ENCODE assay signal across 8 cellular contexts in genomic region chr20:5504061-5504739, GRCh38.
DNase-seq lines count a peak whose midpoint lies in the region; ATAC-seq and TF ChIP-seq lines count a peak whose summit lies in the region.

No MANE protein-coding gene starts in this region.

- TF ChIP-seq CTCF in IMR-90 (conservative IDR thresholded peaks at IDR 0.05; ENCODE audit: low read depth, low read length): no peak
- no peak for TF ChIP-seq CTCF in osteocyte (IDR thresholded peaks at IDR 0.05)

- peak overlapping the region; percentile 87 to 92; a peak in 2 of 4 replicates for H4K8ac ChIP-seq in IMR-90 (ENCODE audit: low read depth in 2 of 2, low read length in 2 of 2)

- no peak overlapping the region for H3K4me3 Mint-ChIP-seq in osteocyte (ENCODE audit: unreplicated experiment)

- H4K20me1 ChIP-seq in IMR-90 (ENCODE audit: insufficient read depth, low read length): no peaks in the 10 kb centered on the region

- H3K27ac ChIP-seq in IMR-90 (ENCODE audit: insufficient read depth, low read length) (peak overlapping the region; percentile 18; the same call in 1 of the 2 replicates), caudate nucleus (ENCODE audit: low read depth, low read length) (no peak overlapping the region)

- ATAC-seq in IMR-90 (ENCODE audit: low read depth) (peak; percentile 89), left lobe of liver (peak; percentile 55), HG02642 (IDR thresholded peaks at IDR 0.05; ENCODE audit: poor library complexity, unreplicated experiment) (no peak)

- H3K4me1 ChIP-seq in IMR-90 (ENCODE audit: control insufficient read depth, insufficient read depth, low read length): no peaks in the 10 kb centered on the region

- in situ Hi-C loops in IMR-90 (cut with MboI; ENCODE audit: low sequenced_read_pairs): no loop called here

- no peaks in the 10 kb centered on the region for H3K4me1 Mint-ChIP-seq in osteocyte (ENCODE audit: unreplicated experiment)

- H3K56ac ChIP-seq in IMR-90 (ENCODE audit: extremely low read depth, insufficient read depth, low read length): peak overlapping the region; percentile 48; the same call in 1 of the 2 replicates

- H2BK15ac ChIP-seq in IMR-90 (ENCODE audit: low read depth, low read length): no peak overlapping the region

- no peak overlapping the region; the same call in 1 of the 2 replicates for H3K23ac ChIP-seq in IMR-90 (ENCODE audit: low read depth, low read length)

- H3K9ac ChIP-seq in IMR-90 (ENCODE audit: low read depth, low read length): peak overlapping the region; percentile 61

- H3K27ac Mint-ChIP-seq in osteocyte (ENCODE audit: unreplicated experiment): no peak overlapping the region

- H3K9me3 ChIP-seq in IMR-90 (ENCODE audit: control insufficient read depth, insufficient read depth, low read length): no peaks in the 10 kb centered on the region
- H3K9me3 ChIP-seq in MG63: no peaks in the 10 kb centered on the region

- dilution Hi-C loops in IMR-90 (cut with HindIII; ENCODE audit: low sequenced_read_pairs, unreplicated experiment): no loop called here

- H3K27me3 ChIP-seq in IMR-90 (ENCODE audit: control insufficient read depth, insufficient read depth, low read length) (no peaks in the 10 kb centered on the region), MG63 (no peaks in the 10 kb centered on the region)

- H2AFZ ChIP-seq in IMR-90 (replicated peaks; ENCODE audit: low read length, poor library complexity): peak overlapping the region; percentile 95

- no peak overlapping the region for H4K5ac ChIP-seq in IMR-90 (ENCODE audit: low read depth, low read length)

- no peak for TF ChIP-seq POLR2A in IMR-90 (IDR thresholded peaks at IDR 0.05; ENCODE audit: low read depth, low read length)

- no peak overlapping the region for H2AK5ac ChIP-seq in IMR-90 (ENCODE audit: low read depth, low read length)

- H4K91ac ChIP-seq in IMR-90 (ENCODE audit: insufficient read depth, low read depth, low read length): peak overlapping the region; percentile 48

- peak overlapping the region; percentile 66 for H3K4me2 ChIP-seq in IMR-90 (ENCODE audit: low read depth, low read length)

- H2BK5ac ChIP-seq in IMR-90 (ENCODE audit: low read depth, low read length, poor library complexity, severe bottlenecking): no peak overlapping the region

- H3K79me1 ChIP-seq in IMR-90 (ENCODE audit: low read depth in 1 of 2, low read length in 2 of 2): no peaks in the 10 kb centered on the region; a peak in 1 of 4 replicates

- H3K4me3 ChIP-seq in GM08714 (ENCODE audit: low read length): peak overlapping the region; percentile 1; the same call in 1 of the 2 replicates
- H3K4me3 ChIP-seq in IMR-90 (ENCODE audit: insufficient read depth, low read depth, low read length): peak overlapping the region; percentile 39
- H3K4me3 ChIP-seq in MG63: no peak overlapping the region

- H3K4ac ChIP-seq in IMR-90 (ENCODE audit: low read depth, low read length): peak overlapping the region; percentile 68

- no peak overlapping the region for H3K18ac ChIP-seq in IMR-90 (ENCODE audit: low read depth, low read length)

- no peak overlapping the region for H2BK120ac ChIP-seq in IMR-90 (ENCODE audit: low read depth, low read length)

- no peak overlapping the region for H2BK20ac ChIP-seq in IMR-90 (ENCODE audit: low read depth, low read length)

- POLR2A ChIA-PET in IMR-90 (lab: Charles Lee; ENCODE audit: unreplicated experiment): no interaction called here

- no peak overlapping the region for H2AK9ac ChIP-seq in IMR-90 (replicated peaks; ENCODE audit: low read depth, low read length, poor library complexity)

- no peaks in the 10 kb centered on the region for H3K9me1 ChIP-seq in IMR-90 (ENCODE audit: insufficient read depth, low read length)

- peak overlapping the region; percentile 78; the same call in 1 of the 2 replicates for H3K14ac ChIP-seq in IMR-90 (replicated peaks; ENCODE audit: low read depth, low read length)

- DNase-seq in IMR-90 (no peak), caudate nucleus (lab: John Stamatoyannopoulos, UW) (peak in 56 of 61 donors; percentile 8 to 85 (median 42)), left lobe of liver (ENCODE audit: low spot score) (peak; percentile 46), stromal cell of bone marrow (ENCODE audit: low read depth) (peak; percentile 28), MG63 (no peak), osteocyte (ENCODE audit: extremely low spot score, unreplicated experiment) (no peak)

- H3K36me3 ChIP-seq in IMR-90 (ENCODE audit: control insufficient read depth, insufficient read depth, low read length): no peaks in the 10 kb centered on the region
- no peaks in the 10 kb centered on the region for H3K36me3 ChIP-seq in MG63

- no peaks in the 10 kb centered on the region for H3K36me3 Mint-ChIP-seq in osteocyte (ENCODE audit: unreplicated experiment)

- intact Hi-C loops in IMR-90 (cut with micrococcal nuclease): no loop called here

- CTCF ChIA-PET in IMR-90 (lab: Yijun Ruan, JAX): no interaction called here

- H3K9me3 Mint-ChIP-seq in osteocyte (ENCODE audit: unreplicated experiment): no peaks in the 10 kb centered on the region

- no peak for TF ChIP-seq RAD21 in IMR-90 (IDR thresholded peaks at IDR 0.05; ENCODE audit: low read length)

- 4% methylated on average over 7 of the region's 34 CpGs; no CpG with 5 or more reads in 1 of the 2 experiments for WGBS in IMR-90 (ENCODE audit: extremely low coverage in 2 of 2, insufficient read length in 1 of 2), 2 experiments

- BruUV-seq in IMR-90 (replicated peaks; lab: Mats Ljungman, UMichigan): no TSS peak

- peaks cover 3% of the 10 kb centered on the region for H3K27me3 Mint-ChIP-seq in osteocyte (ENCODE audit: unreplicated experiment)

TF ChIP-seq in IMR-90, 13 proteins besides CTCF, POLR2A, EP300 and RAD21:
- TF ChIP-seq, protein P1, sequence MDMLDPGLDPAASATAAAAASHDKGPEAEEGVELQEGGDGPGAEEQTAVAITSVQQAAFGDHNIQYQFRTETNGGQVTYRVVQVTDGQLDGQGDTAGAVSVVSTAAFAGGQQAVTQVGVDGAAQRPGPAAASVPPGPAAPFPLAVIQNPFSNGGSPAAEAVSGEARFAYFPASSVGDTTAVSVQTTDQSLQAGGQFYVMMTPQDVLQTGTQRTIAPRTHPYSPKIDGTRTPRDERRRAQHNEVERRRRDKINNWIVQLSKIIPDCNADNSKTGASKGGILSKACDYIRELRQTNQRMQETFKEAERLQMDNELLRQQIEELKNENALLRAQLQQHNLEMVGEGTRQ (IDR thresholded peaks at IDR 0.05; ENCODE audit: low read depth, low read length): peak; percentile 89
- TF ChIP-seq FOS (IDR thresholded peaks at IDR 0.05; ENCODE audit: low read depth, low read length): no peak

Comparison
In these comparisons a context has a peak if more than half of its experiments do, and no peak if none do; other contexts are left out.
1. DNase-seq: peak in caudate nucleus (56 of 61), left lobe of liver (single experiment) and stromal cell of bone marrow (single experiment); none in IMR-90 (single experiment), MG63 (single experiment) and osteocyte (single experiment).